Comparison of ENCODE assay signal across 1 cellular context in genomic region chr3:7876741-7877297, GRCh38.
TF ChIP-seq lines count a peak whose summit lies in the region.

No MANE protein-coding gene starts in this region.

TF ChIP-seq in GM23338, 12 proteins besides CTCF, POLR2A, EP300 and RAD21 (continued from another document):
- TF ChIP-seq REST (IDR thresholded peaks at IDR 0.05; ENCODE audit: unreplicated experiment) = no peak
- TF ChIP-seq EZH2 (IDR thresholded peaks at IDR 0.05; ENCODE audit: low read depth, unreplicated experiment) = no peak
- no peak for TF ChIP-seq EZH2phosphoT487 (IDR thresholded peaks at IDR 0.05; ENCODE audit: unreplicated experiment)
- TF ChIP-seq STAT1 (IDR thresholded peaks at IDR 0.05; ENCODE audit: unreplicated experiment) = no peak
- no peak for TF ChIP-seq ZNF114 (CRISPR knock-in tag; IDR thresholded peaks at IDR 0.05)
- no peak for TF ChIP-seq POLR2AphosphoS5 (IDR thresholded peaks at IDR 0.05; ENCODE audit: low read depth)
- no peak for TF ChIP-seq ETS1 (IDR thresholded peaks at IDR 0.05)
- no peak for TF ChIP-seq ZNF462 (CRISPR knock-in tag; IDR thresholded peaks at IDR 0.05)
